Comparison of ENCODE assay signal across 1 cellular context in genomic region chr10:77267703-77268630, GRCh38.
TF ChIP-seq lines count a peak whose summit lies in the region.

No MANE protein-coding gene starts in this region.

TF ChIP-seq in HepG2, 621 proteins besides CTCF, POLR2A, EP300 and RAD21 (continued from another document):
- TF ChIP-seq ZNF142 (CRISPR knock-in tag; IDR thresholded peaks at IDR 0.05), result no peak
- no peak for TF ChIP-seq ZC3H4 (CRISPR knock-in tag; IDR thresholded peaks at IDR 0.05; ENCODE audit: borderline replicate concordance)
- no peak for TF ChIP-seq PHF20 (CRISPR knock-in tag; IDR thresholded peaks at IDR 0.05)
- no peak for TF ChIP-seq ARNTL (CRISPR knock-in tag; IDR thresholded peaks at IDR 0.05)
- TF ChIP-seq ZNF557 (CRISPR knock-in tag; IDR thresholded peaks at IDR 0.05), result no peak
- no peak for TF ChIP-seq CC2D1A (CRISPR knock-in tag; IDR thresholded peaks at IDR 0.05)
- TF ChIP-seq DMTF1 (CRISPR knock-in tag; IDR thresholded peaks at IDR 0.05), result no peak
- no peak for TF ChIP-seq ZNF788 (CRISPR knock-in tag; IDR thresholded peaks at IDR 0.05; ENCODE audit: borderline replicate concordance)
- TF ChIP-seq SIN3A (IDR thresholded peaks at IDR 0.05; ENCODE audit: borderline replicate concordance, low read depth, low read length), result no peak
- no peak for TF ChIP-seq ZNF569 (CRISPR knock-in tag; IDR thresholded peaks at IDR 0.05; ENCODE audit: borderline replicate concordance)
- TF ChIP-seq ZGPAT (CRISPR knock-in tag; IDR thresholded peaks at IDR 0.05), result no peak
